ENCODE assay signal across 8 cellular contexts in the genomic region with DNA sequence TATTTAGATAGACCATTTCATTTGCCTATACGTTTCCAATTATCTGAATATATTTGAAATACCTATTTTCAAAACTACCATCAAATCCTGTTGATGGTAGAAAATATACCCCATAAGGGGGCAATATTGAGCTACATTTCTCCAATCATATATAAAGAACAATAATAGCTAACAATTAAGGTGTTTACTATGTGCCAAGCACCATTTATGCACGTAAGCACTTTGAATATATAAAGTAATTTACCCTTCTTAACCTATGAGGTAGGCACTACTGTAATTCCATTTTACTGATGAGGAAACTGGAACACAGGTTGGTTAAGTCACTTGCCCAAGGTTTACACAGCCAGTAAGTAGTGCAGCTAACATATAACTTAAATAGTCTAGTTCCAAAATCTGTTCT.
DNase-seq lines count a peak whose midpoint lies in the region; ATAC-seq and TF ChIP-seq lines count a peak whose summit lies in the region.

No MANE protein-coding gene starts in this region.

- peak; percentile 54 for DNase-seq in CD1c-positive myeloid dendritic cell (ENCODE audit: extremely low spot score)
- DNase-seq in HFFc6, result peak; percentile 37
- peak; percentile 24 for DNase-seq in glomerular visceral epithelial cell (ENCODE audit: extremely low spot score)
- no peak for DNase-seq in vagina (ENCODE audit: extremely low spot score in 2 of 2)
- DNase-seq in stimulated activated CD4-positive, alpha-beta T cell treated with anti-CD3 and anti-CD28 coated beads, Interleukin-4, amount 100 ng/mL, for 1 hour, result no peak
- DNase-seq in HK-2 (ENCODE audit: unreplicated experiment), result no peak
- DNase-seq in hepatic stellate cell (ENCODE audit: low spot score), result no peak

- no peaks in the 10 kb centered on the region for H3K27me3 Mint-ChIP-seq in HFFc6 (ENCODE audit: insufficient read depth)

- intact Hi-C loops in vagina (cut with DNase I), result no loop called here

- H3K27me3 ChIP-seq in vagina, result no peaks in the 10 kb centered on the region

- H3K36me3 ChIP-seq in vagina, result peaks cover 0 to 4% of the 10 kb centered on the region in 2 donors

- H3K27ac Mint-ChIP-seq in HFFc6, result no peak overlapping the region

- peaks cover 12% of the 10 kb centered on the region for H3K36me3 Mint-ChIP-seq in HFFc6 (ENCODE audit: low read depth)

- peak; percentile 79 for TF ChIP-seq CTCF in HFFc6 (IDR thresholded peaks at IDR 0.05)
- peak in 2 of 3 experiments; percentile 14 to 44 for TF ChIP-seq CTCF in vagina (IDR thresholded peaks at IDR 0.05)

- no peaks in the 10 kb centered on the region for H3K4me1 ChIP-seq in vagina

- ATAC-seq in SK-N-SH treated with all-trans-retinoic acid at 6 μM for 48 hours, result peak; percentile 61

- H3K9me3 ChIP-seq in vagina, result no peaks in the 10 kb centered on the region

- no peak overlapping the region for H3K4me3 Mint-ChIP-seq in HFFc6

- no peak for TF ChIP-seq POLR2A in vagina (IDR thresholded peaks at IDR 0.05)

- H3K9me3 Mint-ChIP-seq in HFFc6, result no peaks in the 10 kb centered on the region

- peaks cover 16% of the 10 kb centered on the region; the same call in 1 of the 2 replicates for H3K4me1 Mint-ChIP-seq in HFFc6 (ENCODE audit: low read depth)

- H3K27ac ChIP-seq in vagina, result no peak overlapping the region

- H3K4me3 ChIP-seq in vagina, result no peak overlapping the region

TF ChIP-seq in SK-N-SH treated with all-trans-retinoic acid at 6 μM for 48 hours, 23 proteins besides CTCF, POLR2A, EP300 and RAD21:
- TF ChIP-seq POU6F1 (CRISPR knock-in tag; IDR thresholded peaks at IDR 0.05; ENCODE audit: borderline replicate concordance, low read depth) (no peak), ZC3H10 (CRISPR knock-in tag; IDR thresholded peaks at IDR 0.05) (no peak), TSHZ2 (CRISPR knock-in tag; IDR thresholded peaks at IDR 0.05) (no peak), ZNF565 (CRISPR knock-in tag; conservative IDR thresholded peaks at IDR 0.05; ENCODE audit: low read depth) (no peak), OSR1 (CRISPR knock-in tag; IDR thresholded peaks at IDR 0.05) (no peak), ESRRG (CRISPR knock-in tag; IDR thresholded peaks at IDR 0.05) (no peak), RARB (CRISPR knock-in tag; IDR thresholded peaks at IDR 0.05) (no peak)

Comparison
In these comparisons a context has a peak if more than half of its experiments do, and no peak if none do; other contexts are left out.
1. DNase-seq: peak in CD1c-positive myeloid dendritic cell (single experiment), HFFc6 (single experiment) and glomerular visceral epithelial cell (single experiment); none in vagina (0 of 2), stimulated activated CD4-positive, alpha-beta T cell treated with anti-CD3 and anti-CD28 coated beads, Interleukin-4, amount 100 ng/mL, for 1 hour (single experiment), HK-2 (single experiment) and hepatic stellate cell (single experiment).